In genomic region chr18:70024088-70024487, GRCh38 we compare ENCODE assay signal across 1 cellular context.
A peak's percentile ranks its signal among the peaks of the same experiment; 100 is the strongest.
TF ChIP-seq lines count a peak whose summit lies in the region.

No MANE protein-coding gene starts in this region.

TF ChIP-seq in K562, 482 proteins besides CTCF, POLR2A, EP300 and RAD21 (continued from another document):
- TF ChIP-seq MGA (IDR thresholded peaks at IDR 0.05), result 0 out of 2 replicates have a peak, but pooled peaks have one; percentile 21
- peak in 1 of 2 experiments; percentile 33; a peak in 1 of 4 replicates for TF ChIP-seq TRIM24 (IDR thresholded peaks at IDR 0.05)
- TF ChIP-seq RCOR1 (IDR thresholded peaks at IDR 0.05; ENCODE audit: borderline replicate concordance in 1 of 2, low read depth in 2 of 2, low read length in 2 of 2), result 0 out of 4 replicates have a peak, but pooled peaks of 1 of the 2 experiments have one; percentile 26
- peak; percentile 54 for TF ChIP-seq TCF3 (CRISPR knock-in tag; IDR thresholded peaks at IDR 0.05)
- TF ChIP-seq TAL1 (IDR thresholded peaks at IDR 0.05), result peak; percentile 70
- no peak for TF ChIP-seq ELK1 (CRISPR knock-in tag; IDR thresholded peaks at IDR 0.05)
- 0 out of 2 replicates have a peak, but pooled peaks have one; percentile 39 for TF ChIP-seq DPF2 (IDR thresholded peaks at IDR 0.05)
- TF ChIP-seq CBFA2T2 (conservative IDR thresholded peaks at IDR 0.05), result peak; percentile 57; the same call in 1 of the 2 replicates
- TF ChIP-seq CBFA2T3 (IDR thresholded peaks at IDR 0.05), result peak; percentile 73
- 0 out of 2 replicates have a peak, but pooled peaks have one; percentile 17 for TF ChIP-seq SMARCA4 (IDR thresholded peaks at IDR 0.05)
- 0 out of 2 replicates have a peak, but pooled peaks have one; percentile 33 for TF ChIP-seq MEF2D (tag; conservative IDR thresholded peaks at IDR 0.05; ENCODE audit: low read depth)
- no peak for TF ChIP-seq NBN (IDR thresholded peaks at IDR 0.05; ENCODE audit: low read depth)
- TF ChIP-seq SOX6 (IDR thresholded peaks at IDR 0.05), result peak; percentile 28; the same call in 1 of the 2 replicates
- TF ChIP-seq, protein P1, sequence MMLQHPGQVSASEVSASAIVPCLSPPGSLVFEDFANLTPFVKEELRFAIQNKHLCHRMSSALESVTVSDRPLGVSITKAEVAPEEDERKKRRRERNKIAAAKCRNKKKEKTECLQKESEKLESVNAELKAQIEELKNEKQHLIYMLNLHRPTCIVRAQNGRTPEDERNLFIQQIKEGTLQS (IDR thresholded peaks at IDR 0.05), result peak; percentile 34
- TF ChIP-seq, protein P1 (CRISPR knock-in tag; conservative IDR thresholded peaks at IDR 0.05), result no peak
- 0 out of 2 replicates have a peak, but pooled peaks have one; percentile 12 for TF ChIP-seq JUND (IDR thresholded peaks at IDR 0.05; ENCODE audit: borderline replicate concordance, low read depth, low read length)
- TF ChIP-seq JUND (tag; IDR thresholded peaks at IDR 0.05; ENCODE audit: borderline replicate concordance, low read depth, low read length), result no peak; the same call in 2 of the 3 replicates
- TF ChIP-seq MEIS2 (IDR thresholded peaks at IDR 0.05; ENCODE audit: partially characterized antibody), result peak; percentile 15
- TF ChIP-seq ZNF592 (IDR thresholded peaks at IDR 0.05), result peak; percentile 62
- no peak for TF ChIP-seq GABPB1 (CRISPR knock-in tag; IDR thresholded peaks at IDR 0.05)
- 0 out of 2 replicates have a peak, but pooled peaks have one; percentile 29 for TF ChIP-seq NCOR1 (IDR thresholded peaks at IDR 0.05)
- TF ChIP-seq ATF6 (CRISPR knock-in tag; IDR thresholded peaks at IDR 0.05), result no peak
- TF ChIP-seq, protein P2, sequence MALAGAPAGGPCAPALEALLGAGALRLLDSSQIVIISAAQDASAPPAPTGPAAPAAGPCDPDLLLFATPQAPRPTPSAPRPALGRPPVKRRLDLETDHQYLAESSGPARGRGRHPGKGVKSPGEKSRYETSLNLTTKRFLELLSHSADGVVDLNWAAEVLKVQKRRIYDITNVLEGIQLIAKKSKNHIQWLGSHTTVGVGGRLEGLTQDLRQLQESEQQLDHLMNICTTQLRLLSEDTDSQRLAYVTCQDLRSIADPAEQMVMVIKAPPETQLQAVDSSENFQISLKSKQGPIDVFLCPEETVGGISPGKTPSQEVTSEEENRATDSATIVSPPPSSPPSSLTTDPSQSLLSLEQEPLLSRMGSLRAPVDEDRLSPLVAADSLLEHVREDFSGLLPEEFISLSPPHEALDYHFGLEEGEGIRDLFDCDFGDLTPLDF (CRISPR knock-in tag; IDR thresholded peaks at IDR 0.05), result no peak
- TF ChIP-seq NFIC (IDR thresholded peaks at IDR 0.05), result no peak
- 0 out of 2 replicates have a peak, but pooled peaks have one; percentile 24 for TF ChIP-seq POLR2AphosphoS5 (IDR thresholded peaks at IDR 0.05; ENCODE audit: control insufficient read depth, insufficient read depth, low read depth, low read length)
- no peak for TF ChIP-seq PRPF4 (IDR thresholded peaks at IDR 0.05; ENCODE audit: insufficient read depth, low read depth, low read length, poor library complexity, severe bottlenecking)
- peak; percentile 69 for TF ChIP-seq ARID1B (IDR thresholded peaks at IDR 0.05)
